ENCODE assay signal across 15 cellular contexts in the genomic region with DNA sequence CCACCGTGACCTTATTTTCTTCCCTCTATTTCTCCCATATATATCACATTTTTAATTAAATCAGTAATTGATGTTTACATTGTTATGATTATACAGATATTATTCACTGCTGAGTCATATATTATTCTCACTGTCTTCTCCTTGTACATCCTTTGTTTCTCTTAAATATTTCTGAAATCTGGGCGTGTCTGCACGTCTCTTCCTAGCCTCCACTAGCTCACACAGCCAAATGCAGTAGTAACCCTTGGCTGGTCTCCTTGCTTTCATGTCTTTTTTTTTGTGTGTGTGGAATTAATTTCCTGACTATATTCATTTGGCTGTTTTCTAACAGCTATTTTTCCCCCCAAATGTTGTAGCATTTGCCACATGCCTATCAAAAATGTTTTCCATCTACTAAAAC. TPM values are rescaled to one million over a fixed set of nuclear protein-coding genes. Genes with fewer than 3 reads are reported as not detected.
A peak's percentile ranks its signal among the peaks of the same experiment; 100 is the strongest.
DNase-seq lines count a peak whose midpoint lies in the region; ATAC-seq, FAIRE-seq and TF ChIP-seq lines count a peak whose summit lies in the region.
"Had no signal": no experiment of that assay in that cellular context is flagged by ENCODE, and none has a peak within 500 bp of the region (broad histone marks: within the 10 kb centered on the region; RNA-seq: fewer than 3 reads in every experiment).

No MANE protein-coding gene starts in this region.

- H3K27ac ChIP-seq in BLaER1 = no peak overlapping the region
- H3K27ac ChIP-seq: gastrocnemius medialis, prostate gland, testis had no signal

- peak overlapping the region; percentile 18 for H3K27ac Mint-ChIP-seq in memory B cell
- H3K27ac Mint-ChIP-seq: dendritic cell treated with granulocyte-macrophage colony-stimulating factor and Interleukin-4, amounts not matched to agents 40 ng/mL and 50 ng/mL, for 4 days had no signal

- no peak overlapping the region for H3K9ac ChIP-seq in BLaER1

- H3K27me3 ChIP-seq in BLaER1 (no peaks in the 10 kb centered on the region), MG63 (no peaks in the 10 kb centered on the region), bronchial epithelial cell (ENCODE audit: control insufficient read depth, insufficient read depth, low read length) (no peaks in the 10 kb centered on the region)
- H3K27me3 ChIP-seq: gastrocnemius medialis, testis had no signal

- H3K4me2 ChIP-seq in BLaER1 = peak overlapping the region; percentile 1; the same call in 1 of the 2 replicates

- H3K36me3 ChIP-seq in BLaER1 (peaks cover 13% of the 10 kb centered on the region), MG63 (peaks cover 4% of the 10 kb centered on the region), bronchial epithelial cell (ENCODE audit: control insufficient read depth, insufficient read depth, low read length) (peaks cover 3% of the 10 kb centered on the region)
- H3K36me3 ChIP-seq: prostate gland had no signal

- ATAC-seq in memory B cell (ENCODE audit: low read depth) (no peak), GM21825 (IDR thresholded peaks at IDR 0.05; ENCODE audit: unreplicated experiment) (no peak)
- ATAC-seq: gastrocnemius medialis, mucosa of descending colon had no signal

- peaks cover 30% of the 10 kb centered on the region for H3K4me1 Mint-ChIP-seq in memory B cell

- H3K4me1 ChIP-seq in BLaER1 = peaks cover 8% of the 10 kb centered on the region; the same call in 1 of the 2 replicates
- H3K4me1 ChIP-seq: gastrocnemius medialis, prostate gland, testis had no signal

- H3K4me3 ChIP-seq in BLaER1 = no peak overlapping the region
- H3K4me3 ChIP-seq in MG63 = no peak overlapping the region
- H3K4me3 ChIP-seq in bronchial epithelial cell (ENCODE audit: low read depth, low read length) = no peak overlapping the region
- H3K4me3 ChIP-seq: gastrocnemius medialis, mucosa of descending colon, prostate gland, testis had no signal

- peak overlapping the region; percentile 41 for H3K4me3 Mint-ChIP-seq in memory B cell
- H3K4me3 Mint-ChIP-seq: dendritic cell treated with granulocyte-macrophage colony-stimulating factor and Interleukin-4, amounts not matched to agents 40 ng/mL and 50 ng/mL, for 4 days had no signal

- TF ChIP-seq CTCF in bronchial epithelial cell (IDR thresholded peaks at IDR 0.05; ENCODE audit: insufficient read depth, low read length, severe bottlenecking) = no peak

- FAIRE-seq in bronchial epithelial cell (lab: Jason Lieb, UNC) = no peak
- FAIRE-seq: islet of Langerhans had no signal

- peak; percentile 56 for DNase-seq in MG63
- DNase-seq in bronchial epithelial cell (ENCODE audit: low read depth) = peak; percentile 79
- DNase-seq in memory B cell (ENCODE audit: low spot score in 2 of 2) = no peak
- no peak for DNase-seq in cerebellar cortex (ENCODE audit: low spot score)
- no peak for DNase-seq in OCI-M1 (lab: John Stamatoyannopoulos, UW)
- no peak for DNase-seq in AML-193 (lab: John Stamatoyannopoulos, UW)
- DNase-seq: gastrocnemius medialis; mucosa of descending colon; NK-92 treated with Interleukin-12 subunit alpha and Interleukin-12 subunit beta, amount 100 ng/mL, for 24 hours; testis had no signal

- no peaks in the 10 kb centered on the region for H4K20me1 ChIP-seq in BLaER1

- no peaks in the 10 kb centered on the region for H3K27me3 Mint-ChIP-seq in memory B cell
- H3K27me3 Mint-ChIP-seq: dendritic cell treated with granulocyte-macrophage colony-stimulating factor and Interleukin-4, amounts not matched to agents 40 ng/mL and 50 ng/mL, for 4 days had no signal

- peaks cover 16% of the 10 kb centered on the region for H3K36me3 Mint-ChIP-seq in memory B cell

- no peaks in the 10 kb centered on the region for H3K9me3 Mint-ChIP-seq in memory B cell
- H3K9me3 Mint-ChIP-seq: dendritic cell treated with granulocyte-macrophage colony-stimulating factor and Interleukin-4, amounts not matched to agents 40 ng/mL and 50 ng/mL, for 4 days had no signal

- H3K9me3 ChIP-seq in BLaER1 = no peaks in the 10 kb centered on the region
- no peaks in the 10 kb centered on the region for H3K9me3 ChIP-seq in MG63
- H3K9me3 ChIP-seq: gastrocnemius medialis, mucosa of descending colon, prostate gland, testis had no signal

RNA-seq across cellular contexts. Expression of a gene that starts 15.8 kb away (rescaled TPM):
- total RNA-seq in MG63 (2014; rRNA removed; shearing (Covaris generic); ENCODE audit: low replicate concordance) = 21.0 and 31.1 TPM in 2 replicates
- total RNA-seq in bronchial epithelial cell = 5.5 and 8.3 TPM in 2 replicates

RNA-seq across cellular contexts. Expression of a gene that starts 42.5 kb away (rescaled TPM):
- total RNA-seq in MG63 (2014; rRNA removed; shearing (Covaris generic); ENCODE audit: low replicate concordance) = 0.27 and 0.56 TPM in 2 replicates
- 2.9 and 4.2 TPM in 2 replicates for total RNA-seq in bronchial epithelial cell

Comparison
In these comparisons a context has a peak if more than half of its experiments do, and no peak if none do; other contexts are left out.
1. DNase-seq: peak in MG63 (single experiment) and bronchial epithelial cell (single experiment); none in memory B cell (0 of 2), cerebellar cortex (single experiment), OCI-M1 (single experiment) and AML-193 (0 of 2).